ENCODE assay signal across 31 cellular contexts in genomic region chr11:30497600-30497999, GRCh38.
"Had no signal": no experiment of that assay in that cellular context is flagged by ENCODE, and none has a peak within 500 bp of the region (broad histone marks: within the 10 kb centered on the region; RNA-seq: fewer than 3 reads in every experiment).

No MANE protein-coding gene starts in this region.

- H3K36me3 Mint-ChIP-seq: naive thymus-derived CD8-positive, alpha-beta T cell; natural killer cell treated with Interleukin-12 subunit alpha and Interleukin-12 subunit beta and Interleukin-15 and Interleukin-18, amount 100 ng/mL, for 72 hours; stimulated activated memory B cell treated with anti-CD40 and anti-IgM and Interleukin-4, amounts not matched to agents 10 μg/mL and 1 μg/mL and 100 μg/mL, for 72 hours had no signal

- DNase-seq: naive thymus-derived CD8-positive, alpha-beta T cell; occipital lobe; ovary; posterior cingulate gyrus; psoas muscle; right cardiac atrium; spleen; stimulated activated CD4-positive, alpha-beta T cell treated with anti-CD3 and anti-CD28 coated beads, Interleukin-12 subunit alpha, Interleukin-12 subunit beta, amount 100 ng/mL, for 4 hours; stimulated activated CD4-positive, alpha-beta T cell treated with anti-CD3 and anti-CD28 coated beads, Interleukin-1b, Interleukin-23, amount 100 ng/mL, for 48 hours; stimulated activated CD4-positive, alpha-beta T cell treated with anti-CD3 and anti-CD28 coated beads, Interleukin-4, amount 100 ng/mL, for 1 hour; stimulated activated CD4-positive, alpha-beta T cell treated with anti-CD3 and anti-CD28 coated beads, Interleukin-4, amount 100 ng/mL, for 4 hours; stimulated activated CD8-positive, alpha-beta memory T cell treated with anti-CD3 and anti-CD28 coated beads, Interleukin-4, amount 100 ng/mL, for 48 hours; stimulated activated naive CD4-positive, alpha-beta T cell; stimulated activated naive CD8-positive, alpha-beta T cell treated with anti-CD3 and anti-CD28 coated beads, Interleukin-15, amount 100 ng/mL, for 72 hours; stimulated activated naive CD8-positive, alpha-beta T cell treated with anti-CD3 and anti-CD28 coated beads, Interleukin-15, Interleukin-2, amounts not matched to agents 100 U/mL and 50 U/mL, for 24 hours; substantia nigra; testis; tibial artery; transverse colon; upper lobe of right lung; uterus had no signal

- H3K4me3 ChIP-seq: neural progenitor cell, ovary, psoas muscle, skin epidermis, smooth muscle cell, spleen, suprapubic skin, testis, tibial artery, transverse colon, upper lobe of right lung, uterus had no signal

- H3K27me3 Mint-ChIP-seq: progenitor cell of endocrine pancreas; stimulated activated memory B cell treated with anti-CD40 and anti-IgM and Interleukin-4, amounts not matched to agents 10 μg/mL and 1 μg/mL and 100 μg/mL, for 72 hours had no signal

- H3K79me2 ChIP-seq: parathyroid adenoma had no signal

- ATAC-seq: naive thymus-derived CD8-positive, alpha-beta T cell; natural killer cell treated with Interleukin-12 subunit alpha and Interleukin-12 subunit beta and Interleukin-15 and Interleukin-18, amount 100 ng/mL, for 72 hours; psoas muscle; right cardiac atrium; sciatic nerve; stimulated activated memory B cell treated with anti-CD40 and anti-IgM and Interleukin-4, amounts not matched to agents 10 μg/mL and 1 μg/mL and 100 μg/mL, for 72 hours; stimulated activated naive CD8-positive, alpha-beta T cell treated with anti-CD3 and anti-CD28 coated beads, Interleukin-15, amount 100 ng/mL, for 72 hours; stimulated activated naive CD8-positive, alpha-beta T cell treated with anti-CD3 and anti-CD28 coated beads, Interleukin-15, Interleukin-2, amounts not matched to agents 100 U/mL and 50 U/mL, for 24 hours; upper lobe of right lung had no signal

- H3K9me3 Mint-ChIP-seq: naive thymus-derived CD8-positive, alpha-beta T cell; neural progenitor cell; stimulated activated naive CD8-positive, alpha-beta T cell treated with anti-CD3 and anti-CD28 coated beads, Interleukin-15, amount 100 ng/mL, for 72 hours; type B pancreatic cell had no signal

- H2AFZ ChIP-seq: neural progenitor cell, parathyroid adenoma had no signal

- H3K27ac Mint-ChIP-seq: naive thymus-derived CD8-positive, alpha-beta T cell; natural killer cell treated with Interleukin-12 subunit alpha and Interleukin-12 subunit beta and Interleukin-15 and Interleukin-18, amount 100 ng/mL, for 72 hours; neural progenitor cell; progenitor cell of endocrine pancreas; stimulated activated memory B cell treated with anti-CD40 and anti-IgM and Interleukin-4, amounts not matched to agents 10 μg/mL and 1 μg/mL and 100 μg/mL, for 72 hours; stimulated activated naive CD8-positive, alpha-beta T cell treated with anti-CD3 and anti-CD28 coated beads, Interleukin-15, amount 100 ng/mL, for 72 hours; type B pancreatic cell had no signal

- H3K9ac ChIP-seq: neural progenitor cell, parathyroid adenoma had no signal

- H3K9me3 ChIP-seq: ovary, psoas muscle, spleen, suprapubic skin, testis, tibial artery, transverse colon, upper lobe of right lung, uterus had no signal

- H3K27ac ChIP-seq: neural progenitor cell, ovary, parathyroid adenoma, psoas muscle, skin epidermis, spleen, suprapubic skin, testis, tibial artery, transverse colon, upper lobe of right lung, uterus had no signal

- H3K36me3 ChIP-seq: neural progenitor cell, ovary, spleen, suprapubic skin, tibial artery, transverse colon, upper lobe of right lung, uterus had no signal

- H3K4me3 Mint-ChIP-seq: naive thymus-derived CD8-positive, alpha-beta T cell; natural killer cell treated with Interleukin-12 subunit alpha and Interleukin-12 subunit beta and Interleukin-15 and Interleukin-18, amount 100 ng/mL, for 72 hours; neural progenitor cell; stimulated activated memory B cell treated with anti-CD40 and anti-IgM and Interleukin-4, amounts not matched to agents 10 μg/mL and 1 μg/mL and 100 μg/mL, for 72 hours; stimulated activated naive CD8-positive, alpha-beta T cell treated with anti-CD3 and anti-CD28 coated beads, Interleukin-15, amount 100 ng/mL, for 72 hours; type B pancreatic cell had no signal

- H3K27me3 ChIP-seq: neural progenitor cell, ovary, spleen, suprapubic skin, testis, tibial artery, transverse colon, upper lobe of right lung, uterus had no signal

- H3K4me1 ChIP-seq: neural progenitor cell, parathyroid adenoma, spleen, suprapubic skin, tibial artery, transverse colon, upper lobe of right lung, uterus had no signal

- H3K4me2 ChIP-seq: neural progenitor cell, smooth muscle cell had no signal

- H3K4me1 Mint-ChIP-seq: stimulated activated memory B cell treated with anti-CD40 and anti-IgM and Interleukin-4, amounts not matched to agents 10 μg/mL and 1 μg/mL and 100 μg/mL, for 72 hours; stimulated activated naive CD8-positive, alpha-beta T cell treated with anti-CD3 and anti-CD28 coated beads, Interleukin-15, amount 100 ng/mL, for 72 hours had no signal
